25 cellular contexts compared by ENCODE assay signal in the genomic region with DNA sequence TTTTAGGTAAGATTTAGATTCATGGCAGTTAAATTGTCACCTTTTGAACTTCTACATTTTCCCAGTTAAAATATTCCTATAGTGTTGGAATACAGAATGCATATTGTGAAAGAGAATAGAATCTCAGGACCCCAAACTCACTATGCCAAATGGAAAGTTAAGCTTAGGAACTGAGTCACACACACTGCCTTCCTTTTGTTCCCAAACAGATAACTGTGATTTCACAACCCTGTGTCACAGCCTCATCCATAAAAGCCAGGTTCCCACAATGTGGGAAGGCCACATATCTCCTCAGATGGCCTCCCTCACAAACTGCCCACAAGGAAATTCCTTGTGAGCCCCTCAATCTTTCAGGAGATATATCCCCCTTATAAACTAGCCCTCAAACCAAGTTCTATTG.
"Had no signal": no experiment of that assay in that cellular context is flagged by ENCODE, and none has a peak within 500 bp of the region (broad histone marks: within the 10 kb centered on the region; RNA-seq: fewer than 3 reads in every experiment).

No MANE protein-coding gene starts in this region.

- H3K4me3 ChIP-seq: colonic mucosa, coronary artery, dorsolateral prefrontal cortex, esophagus muscularis mucosa, esophagus squamous epithelium, gastrocnemius medialis, gastroesophageal sphincter, heart left ventricle, heart right ventricle had no signal

- DNase-seq: colonic mucosa; cortex of kidney; dermis blood vessel endothelial cell; dorsolateral prefrontal cortex; effector CD4-positive, alpha-beta T cell; effector CD8-positive, alpha-beta T cell; effector memory CD4-positive, alpha-beta T cell; effector memory CD8-positive, alpha-beta T cell; endodermal cell; erythroblast; esophagus squamous epithelium; foreskin fibroblast; foreskin keratinocyte; foreskin melanocyte; gastrocnemius medialis; glutamatergic neuron; head of caudate nucleus; heart left ventricle; heart right ventricle had no signal

- H3K4me1 ChIP-seq: colonic mucosa, esophagus muscularis mucosa, foreskin keratinocyte, gastrocnemius medialis, gastroesophageal sphincter, heart left ventricle, heart right ventricle had no signal

- ATAC-seq: effector memory CD8-positive, alpha-beta T cell; esophagus mucosa; foreskin keratinocyte; gastrocnemius medialis; gastroesophageal sphincter; heart left ventricle; heart right ventricle had no signal

- H3K36me3 ChIP-seq: colonic mucosa, esophagus muscularis mucosa, esophagus squamous epithelium, gastrocnemius medialis, gastroesophageal sphincter, heart left ventricle, heart right ventricle had no signal

- H3K27ac ChIP-seq: colonic mucosa, coronary artery, dorsolateral prefrontal cortex, epithelial cell of prostate, esophagus muscularis mucosa, esophagus squamous epithelium, foreskin keratinocyte, gastrocnemius medialis, gastroesophageal sphincter, heart left ventricle, heart right ventricle had no signal

- H3K9me3 ChIP-seq: colonic mucosa, esophagus muscularis mucosa, esophagus squamous epithelium, gastrocnemius medialis, gastroesophageal sphincter, heart left ventricle, heart right ventricle had no signal

- H3K27me3 ChIP-seq: colonic mucosa, dorsolateral prefrontal cortex, esophagus muscularis mucosa, esophagus squamous epithelium, foreskin keratinocyte, gastrocnemius medialis, gastroesophageal sphincter had no signal

- H3K4me3 Mint-ChIP-seq: dendritic cell treated with granulocyte-macrophage colony-stimulating factor and Interleukin-4, amounts not matched to agents 40 ng/mL and 50 ng/mL, for 4 days; effector memory CD8-positive, alpha-beta T cell; endodermal cell had no signal

- H3K9me3 Mint-ChIP-seq: dendritic cell treated with granulocyte-macrophage colony-stimulating factor and Interleukin-4, amounts not matched to agents 40 ng/mL and 50 ng/mL, for 4 days; effector memory CD8-positive, alpha-beta T cell had no signal

- H3K27ac Mint-ChIP-seq: dendritic cell treated with granulocyte-macrophage colony-stimulating factor and Interleukin-4, amounts not matched to agents 40 ng/mL and 50 ng/mL, for 4 days; effector memory CD8-positive, alpha-beta T cell; endodermal cell had no signal
